In the genomic region with DNA sequence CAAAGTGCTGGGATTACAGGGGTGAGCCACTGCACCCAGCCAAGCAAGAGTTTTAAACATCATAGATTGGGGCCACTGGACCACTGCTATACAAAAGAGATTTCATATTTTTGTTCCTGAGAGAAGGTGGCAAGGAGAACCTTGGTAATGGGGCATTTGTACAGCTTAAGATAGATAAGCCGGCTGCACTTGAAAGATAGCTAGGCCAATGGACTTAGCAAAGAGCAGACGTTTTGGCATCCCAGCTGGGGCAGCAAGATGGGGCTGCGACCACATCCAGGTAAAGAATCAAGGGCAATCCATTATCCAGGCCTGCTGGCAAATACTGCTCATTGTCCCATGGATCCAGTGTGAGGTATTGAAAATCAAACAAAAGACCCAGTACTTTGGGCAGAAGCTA, we compare ENCODE assay signal across 1 cellular context.
TF ChIP-seq lines count a peak whose summit lies in the region.

No MANE protein-coding gene starts in this region.

TF ChIP-seq in H1, 55 proteins besides CTCF, POLR2A, EP300 and RAD21:
- TF ChIP-seq, protein P1, sequence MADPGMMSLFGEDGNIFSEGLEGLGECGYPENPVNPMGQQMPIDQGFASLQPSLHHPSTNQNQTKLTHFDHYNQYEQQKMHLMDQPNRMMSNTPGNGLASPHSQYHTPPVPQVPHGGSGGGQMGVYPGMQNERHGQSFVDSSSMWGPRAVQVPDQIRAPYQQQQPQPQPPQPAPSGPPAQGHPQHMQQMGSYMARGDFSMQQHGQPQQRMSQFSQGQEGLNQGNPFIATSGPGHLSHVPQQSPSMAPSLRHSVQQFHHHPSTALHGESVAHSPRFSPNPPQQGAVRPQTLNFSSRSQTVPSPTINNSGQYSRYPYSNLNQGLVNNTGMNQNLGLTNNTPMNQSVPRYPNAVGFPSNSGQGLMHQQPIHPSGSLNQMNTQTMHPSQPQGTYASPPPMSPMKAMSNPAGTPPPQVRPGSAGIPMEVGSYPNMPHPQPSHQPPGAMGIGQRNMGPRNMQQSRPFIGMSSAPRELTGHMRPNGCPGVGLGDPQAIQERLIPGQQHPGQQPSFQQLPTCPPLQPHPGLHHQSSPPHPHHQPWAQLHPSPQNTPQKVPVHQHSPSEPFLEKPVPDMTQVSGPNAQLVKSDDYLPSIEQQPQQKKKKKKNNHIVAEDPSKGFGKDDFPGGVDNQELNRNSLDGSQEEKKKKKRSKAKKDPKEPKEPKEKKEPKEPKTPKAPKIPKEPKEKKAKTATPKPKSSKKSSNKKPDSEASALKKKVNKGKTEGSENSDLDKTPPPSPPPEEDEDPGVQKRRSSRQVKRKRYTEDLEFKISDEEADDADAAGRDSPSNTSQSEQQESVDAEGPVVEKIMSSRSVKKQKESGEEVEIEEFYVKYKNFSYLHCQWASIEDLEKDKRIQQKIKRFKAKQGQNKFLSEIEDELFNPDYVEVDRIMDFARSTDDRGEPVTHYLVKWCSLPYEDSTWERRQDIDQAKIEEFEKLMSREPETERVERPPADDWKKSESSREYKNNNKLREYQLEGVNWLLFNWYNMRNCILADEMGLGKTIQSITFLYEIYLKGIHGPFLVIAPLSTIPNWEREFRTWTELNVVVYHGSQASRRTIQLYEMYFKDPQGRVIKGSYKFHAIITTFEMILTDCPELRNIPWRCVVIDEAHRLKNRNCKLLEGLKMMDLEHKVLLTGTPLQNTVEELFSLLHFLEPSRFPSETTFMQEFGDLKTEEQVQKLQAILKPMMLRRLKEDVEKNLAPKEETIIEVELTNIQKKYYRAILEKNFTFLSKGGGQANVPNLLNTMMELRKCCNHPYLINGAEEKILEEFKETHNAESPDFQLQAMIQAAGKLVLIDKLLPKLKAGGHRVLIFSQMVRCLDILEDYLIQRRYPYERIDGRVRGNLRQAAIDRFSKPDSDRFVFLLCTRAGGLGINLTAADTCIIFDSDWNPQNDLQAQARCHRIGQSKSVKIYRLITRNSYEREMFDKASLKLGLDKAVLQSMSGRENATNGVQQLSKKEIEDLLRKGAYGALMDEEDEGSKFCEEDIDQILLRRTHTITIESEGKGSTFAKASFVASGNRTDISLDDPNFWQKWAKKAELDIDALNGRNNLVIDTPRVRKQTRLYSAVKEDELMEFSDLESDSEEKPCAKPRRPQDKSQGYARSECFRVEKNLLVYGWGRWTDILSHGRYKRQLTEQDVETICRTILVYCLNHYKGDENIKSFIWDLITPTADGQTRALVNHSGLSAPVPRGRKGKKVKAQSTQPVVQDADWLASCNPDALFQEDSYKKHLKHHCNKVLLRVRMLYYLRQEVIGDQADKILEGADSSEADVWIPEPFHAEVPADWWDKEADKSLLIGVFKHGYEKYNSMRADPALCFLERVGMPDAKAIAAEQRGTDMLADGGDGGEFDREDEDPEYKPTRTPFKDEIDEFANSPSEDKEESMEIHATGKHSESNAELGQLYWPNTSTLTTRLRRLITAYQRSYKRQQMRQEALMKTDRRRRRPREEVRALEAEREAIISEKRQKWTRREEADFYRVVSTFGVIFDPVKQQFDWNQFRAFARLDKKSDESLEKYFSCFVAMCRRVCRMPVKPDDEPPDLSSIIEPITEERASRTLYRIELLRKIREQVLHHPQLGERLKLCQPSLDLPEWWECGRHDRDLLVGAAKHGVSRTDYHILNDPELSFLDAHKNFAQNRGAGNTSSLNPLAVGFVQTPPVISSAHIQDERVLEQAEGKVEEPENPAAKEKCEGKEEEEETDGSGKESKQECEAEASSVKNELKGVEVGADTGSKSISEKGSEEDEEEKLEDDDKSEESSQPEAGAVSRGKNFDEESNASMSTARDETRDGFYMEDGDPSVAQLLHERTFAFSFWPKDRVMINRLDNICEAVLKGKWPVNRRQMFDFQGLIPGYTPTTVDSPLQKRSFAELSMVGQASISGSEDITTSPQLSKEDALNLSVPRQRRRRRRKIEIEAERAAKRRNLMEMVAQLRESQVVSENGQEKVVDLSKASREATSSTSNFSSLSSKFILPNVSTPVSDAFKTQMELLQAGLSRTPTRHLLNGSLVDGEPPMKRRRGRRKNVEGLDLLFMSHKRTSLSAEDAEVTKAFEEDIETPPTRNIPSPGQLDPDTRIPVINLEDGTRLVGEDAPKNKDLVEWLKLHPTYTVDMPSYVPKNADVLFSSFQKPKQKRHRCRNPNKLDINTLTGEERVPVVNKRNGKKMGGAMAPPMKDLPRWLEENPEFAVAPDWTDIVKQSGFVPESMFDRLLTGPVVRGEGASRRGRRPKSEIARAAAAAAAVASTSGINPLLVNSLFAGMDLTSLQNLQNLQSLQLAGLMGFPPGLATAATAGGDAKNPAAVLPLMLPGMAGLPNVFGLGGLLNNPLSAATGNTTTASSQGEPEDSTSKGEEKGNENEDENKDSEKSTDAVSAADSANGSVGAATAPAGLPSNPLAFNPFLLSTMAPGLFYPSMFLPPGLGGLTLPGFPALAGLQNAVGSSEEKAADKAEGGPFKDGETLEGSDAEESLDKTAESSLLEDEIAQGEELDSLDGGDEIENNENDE (IDR thresholded peaks at IDR 0.05; ENCODE audit: insufficient replicate concordance, low read length): no peak
- no peak for TF ChIP-seq CBX5 (IDR thresholded peaks at IDR 0.05; ENCODE audit: low read depth, low read length)
- TF ChIP-seq POU5F1 (IDR thresholded peaks at IDR 0.05; ENCODE audit: low read depth, low read length): no peak
- no peak for TF ChIP-seq BRCA1 (IDR thresholded peaks at IDR 0.05; ENCODE audit: low read depth, low read length)
- TF ChIP-seq RNF2 (IDR thresholded peaks at IDR 0.05; ENCODE audit: borderline replicate concordance, low read depth, low read length, missing control alignments, poor library complexity, severe bottlenecking): no peak
- no peak for TF ChIP-seq SRF (IDR thresholded peaks at IDR 0.05; ENCODE audit: low read depth, low read length)
